1 cellular context compared by ENCODE assay signal in genomic region chr5:159393854-159394274, GRCh38.
TF ChIP-seq lines count a peak whose summit lies in the region.

No MANE protein-coding gene starts in this region.

TF ChIP-seq in K562, 482 proteins besides CTCF, POLR2A, EP300 and RAD21 (continued from another document):
- TF ChIP-seq ARID3A (IDR thresholded peaks at IDR 0.05; ENCODE audit: borderline replicate concordance, low read depth, low read length): no peak
- TF ChIP-seq ZKSCAN3 (CRISPR knock-in tag; IDR thresholded peaks at IDR 0.05): no peak
- no peak for TF ChIP-seq ZNF696 (CRISPR knock-in tag; conservative IDR thresholded peaks at IDR 0.05)
- TF ChIP-seq, protein P1, sequence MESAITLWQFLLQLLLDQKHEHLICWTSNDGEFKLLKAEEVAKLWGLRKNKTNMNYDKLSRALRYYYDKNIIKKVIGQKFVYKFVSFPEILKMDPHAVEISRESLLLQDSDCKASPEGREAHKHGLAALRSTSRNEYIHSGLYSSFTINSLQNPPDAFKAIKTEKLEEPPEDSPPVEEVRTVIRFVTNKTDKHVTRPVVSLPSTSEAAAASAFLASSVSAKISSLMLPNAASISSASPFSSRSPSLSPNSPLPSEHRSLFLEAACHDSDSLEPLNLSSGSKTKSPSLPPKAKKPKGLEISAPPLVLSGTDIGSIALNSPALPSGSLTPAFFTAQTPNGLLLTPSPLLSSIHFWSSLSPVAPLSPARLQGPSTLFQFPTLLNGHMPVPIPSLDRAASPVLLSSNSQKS (CRISPR knock-in tag; IDR thresholded peaks at IDR 0.05): no peak
- TF ChIP-seq, protein P2, sequence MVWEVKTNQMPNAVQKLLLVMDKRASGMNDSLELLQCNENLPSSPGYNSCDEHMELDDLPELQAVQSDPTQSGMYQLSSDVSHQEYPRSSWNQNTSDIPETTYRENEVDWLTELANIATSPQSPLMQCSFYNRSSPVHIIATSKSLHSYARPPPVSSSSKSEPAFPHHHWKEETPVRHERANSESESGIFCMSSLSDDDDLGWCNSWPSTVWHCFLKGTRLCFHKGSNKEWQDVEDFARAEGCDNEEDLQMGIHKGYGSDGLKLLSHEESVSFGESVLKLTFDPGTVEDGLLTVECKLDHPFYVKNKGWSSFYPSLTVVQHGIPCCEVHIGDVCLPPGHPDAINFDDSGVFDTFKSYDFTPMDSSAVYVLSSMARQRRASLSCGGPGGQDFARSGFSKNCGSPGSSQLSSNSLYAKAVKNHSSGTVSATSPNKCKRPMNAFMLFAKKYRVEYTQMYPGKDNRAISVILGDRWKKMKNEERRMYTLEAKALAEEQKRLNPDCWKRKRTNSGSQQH (CRISPR knock-in tag; IDR thresholded peaks at IDR 0.05): no peak
- TF ChIP-seq MYC (IDR thresholded peaks at IDR 0.05; ENCODE audit: low read depth, low read length): no peak
- no peak for TF ChIP-seq MYC (CRISPR knock-in tag; IDR thresholded peaks at IDR 0.05; ENCODE audit: borderline replicate concordance, low read depth)
- TF ChIP-seq HMG20A (CRISPR knock-in tag; conservative IDR thresholded peaks at IDR 0.05): no peak
- TF ChIP-seq PML (IDR thresholded peaks at IDR 0.05; ENCODE audit: low read length): peak; percentile 72; the same call in 1 of the 2 replicates
- no peak for TF ChIP-seq DLX4 (CRISPR knock-in tag; IDR thresholded peaks at IDR 0.05)
- no peak for TF ChIP-seq GTF2A2 (tag; IDR thresholded peaks at IDR 0.05)
- no peak for TF ChIP-seq ZNF668 (CRISPR knock-in tag; IDR thresholded peaks at IDR 0.05)
- TF ChIP-seq ZNF830 (CRISPR knock-in tag; IDR thresholded peaks at IDR 0.05): no peak
- TF ChIP-seq, protein P3, sequence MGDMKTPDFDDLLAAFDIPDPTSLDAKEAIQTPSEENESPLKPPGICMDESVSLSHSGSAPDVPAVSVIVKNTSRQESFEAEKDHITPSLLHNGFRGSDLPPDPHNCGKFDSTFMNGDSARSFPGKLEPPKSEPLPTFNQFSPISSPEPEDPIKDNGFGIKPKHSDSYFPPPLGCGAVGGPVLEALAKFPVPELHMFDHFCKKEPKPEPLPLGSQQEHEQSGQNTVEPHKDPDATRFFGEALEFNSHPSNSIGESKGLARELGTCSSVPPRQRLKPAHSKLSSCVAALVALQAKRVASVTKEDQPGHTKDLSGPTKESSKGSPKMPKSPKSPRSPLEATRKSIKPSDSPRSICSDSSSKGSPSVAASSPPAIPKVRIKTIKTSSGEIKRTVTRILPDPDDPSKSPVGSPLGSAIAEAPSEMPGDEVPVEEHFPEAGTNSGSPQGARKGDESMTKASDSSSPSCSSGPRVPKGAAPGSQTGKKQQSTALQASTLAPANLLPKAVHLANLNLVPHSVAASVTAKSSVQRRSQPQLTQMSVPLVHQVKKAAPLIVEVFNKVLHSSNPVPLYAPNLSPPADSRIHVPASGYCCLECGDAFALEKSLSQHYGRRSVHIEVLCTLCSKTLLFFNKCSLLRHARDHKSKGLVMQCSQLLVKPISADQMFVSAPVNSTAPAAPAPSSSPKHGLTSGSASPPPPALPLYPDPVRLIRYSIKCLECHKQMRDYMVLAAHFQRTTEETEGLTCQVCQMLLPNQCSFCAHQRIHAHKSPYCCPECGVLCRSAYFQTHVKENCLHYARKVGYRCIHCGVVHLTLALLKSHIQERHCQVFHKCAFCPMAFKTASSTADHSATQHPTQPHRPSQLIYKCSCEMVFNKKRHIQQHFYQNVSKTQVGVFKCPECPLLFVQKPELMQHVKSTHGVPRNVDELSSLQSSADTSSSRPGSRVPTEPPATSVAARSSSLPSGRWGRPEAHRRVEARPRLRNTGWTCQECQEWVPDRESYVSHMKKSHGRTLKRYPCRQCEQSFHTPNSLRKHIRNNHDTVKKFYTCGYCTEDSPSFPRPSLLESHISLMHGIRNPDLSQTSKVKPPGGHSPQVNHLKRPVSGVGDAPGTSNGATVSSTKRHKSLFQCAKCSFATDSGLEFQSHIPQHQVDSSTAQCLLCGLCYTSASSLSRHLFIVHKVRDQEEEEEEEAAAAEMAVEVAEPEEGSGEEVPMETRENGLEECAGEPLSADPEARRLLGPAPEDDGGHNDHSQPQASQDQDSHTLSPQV (IDR thresholded peaks at IDR 0.05): no peak
- TF ChIP-seq HIVEP1 (CRISPR knock-in tag; IDR thresholded peaks at IDR 0.05): no peak
- TF ChIP-seq OTX1 (CRISPR knock-in tag; IDR thresholded peaks at IDR 0.05): no peak
- TF ChIP-seq, protein P4, sequence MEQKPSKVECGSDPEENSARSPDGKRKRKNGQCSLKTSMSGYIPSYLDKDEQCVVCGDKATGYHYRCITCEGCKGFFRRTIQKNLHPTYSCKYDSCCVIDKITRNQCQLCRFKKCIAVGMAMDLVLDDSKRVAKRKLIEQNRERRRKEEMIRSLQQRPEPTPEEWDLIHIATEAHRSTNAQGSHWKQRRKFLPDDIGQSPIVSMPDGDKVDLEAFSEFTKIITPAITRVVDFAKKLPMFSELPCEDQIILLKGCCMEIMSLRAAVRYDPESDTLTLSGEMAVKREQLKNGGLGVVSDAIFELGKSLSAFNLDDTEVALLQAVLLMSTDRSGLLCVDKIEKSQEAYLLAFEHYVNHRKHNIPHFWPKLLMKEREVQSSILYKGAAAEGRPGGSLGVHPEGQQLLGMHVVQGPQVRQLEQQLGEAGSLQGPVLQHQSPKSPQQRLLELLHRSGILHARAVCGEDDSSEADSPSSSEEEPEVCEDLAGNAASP (IDR thresholded peaks at IDR 0.05): no peak
- TF ChIP-seq TAL1 (IDR thresholded peaks at IDR 0.05): peak; percentile 74
- no peak for TF ChIP-seq ATF1 (CRISPR knock-in tag; IDR thresholded peaks at IDR 0.05)
- TF ChIP-seq ATF1 (tag; IDR thresholded peaks at IDR 0.05): no peak
- TF ChIP-seq HCFC1 (IDR thresholded peaks at IDR 0.05; ENCODE audit: low read depth, low read length): no peak
- TF ChIP-seq NUFIP1 (IDR thresholded peaks at IDR 0.05; ENCODE audit: partially characterized antibody): no peak
- TF ChIP-seq ZNF780A (CRISPR knock-in tag; IDR thresholded peaks at IDR 0.05): no peak
- no peak for TF ChIP-seq TOE1 (IDR thresholded peaks at IDR 0.05; ENCODE audit: borderline replicate concordance)
- TF ChIP-seq TOE1 (CRISPR knock-in tag; IDR thresholded peaks at IDR 0.05; ENCODE audit: borderline replicate concordance, low read depth): no peak
- no peak for TF ChIP-seq RBM14 (IDR thresholded peaks at IDR 0.05; ENCODE audit: borderline replicate concordance, insufficient read depth, low read depth, low read length)
- TF ChIP-seq, protein P5, sequence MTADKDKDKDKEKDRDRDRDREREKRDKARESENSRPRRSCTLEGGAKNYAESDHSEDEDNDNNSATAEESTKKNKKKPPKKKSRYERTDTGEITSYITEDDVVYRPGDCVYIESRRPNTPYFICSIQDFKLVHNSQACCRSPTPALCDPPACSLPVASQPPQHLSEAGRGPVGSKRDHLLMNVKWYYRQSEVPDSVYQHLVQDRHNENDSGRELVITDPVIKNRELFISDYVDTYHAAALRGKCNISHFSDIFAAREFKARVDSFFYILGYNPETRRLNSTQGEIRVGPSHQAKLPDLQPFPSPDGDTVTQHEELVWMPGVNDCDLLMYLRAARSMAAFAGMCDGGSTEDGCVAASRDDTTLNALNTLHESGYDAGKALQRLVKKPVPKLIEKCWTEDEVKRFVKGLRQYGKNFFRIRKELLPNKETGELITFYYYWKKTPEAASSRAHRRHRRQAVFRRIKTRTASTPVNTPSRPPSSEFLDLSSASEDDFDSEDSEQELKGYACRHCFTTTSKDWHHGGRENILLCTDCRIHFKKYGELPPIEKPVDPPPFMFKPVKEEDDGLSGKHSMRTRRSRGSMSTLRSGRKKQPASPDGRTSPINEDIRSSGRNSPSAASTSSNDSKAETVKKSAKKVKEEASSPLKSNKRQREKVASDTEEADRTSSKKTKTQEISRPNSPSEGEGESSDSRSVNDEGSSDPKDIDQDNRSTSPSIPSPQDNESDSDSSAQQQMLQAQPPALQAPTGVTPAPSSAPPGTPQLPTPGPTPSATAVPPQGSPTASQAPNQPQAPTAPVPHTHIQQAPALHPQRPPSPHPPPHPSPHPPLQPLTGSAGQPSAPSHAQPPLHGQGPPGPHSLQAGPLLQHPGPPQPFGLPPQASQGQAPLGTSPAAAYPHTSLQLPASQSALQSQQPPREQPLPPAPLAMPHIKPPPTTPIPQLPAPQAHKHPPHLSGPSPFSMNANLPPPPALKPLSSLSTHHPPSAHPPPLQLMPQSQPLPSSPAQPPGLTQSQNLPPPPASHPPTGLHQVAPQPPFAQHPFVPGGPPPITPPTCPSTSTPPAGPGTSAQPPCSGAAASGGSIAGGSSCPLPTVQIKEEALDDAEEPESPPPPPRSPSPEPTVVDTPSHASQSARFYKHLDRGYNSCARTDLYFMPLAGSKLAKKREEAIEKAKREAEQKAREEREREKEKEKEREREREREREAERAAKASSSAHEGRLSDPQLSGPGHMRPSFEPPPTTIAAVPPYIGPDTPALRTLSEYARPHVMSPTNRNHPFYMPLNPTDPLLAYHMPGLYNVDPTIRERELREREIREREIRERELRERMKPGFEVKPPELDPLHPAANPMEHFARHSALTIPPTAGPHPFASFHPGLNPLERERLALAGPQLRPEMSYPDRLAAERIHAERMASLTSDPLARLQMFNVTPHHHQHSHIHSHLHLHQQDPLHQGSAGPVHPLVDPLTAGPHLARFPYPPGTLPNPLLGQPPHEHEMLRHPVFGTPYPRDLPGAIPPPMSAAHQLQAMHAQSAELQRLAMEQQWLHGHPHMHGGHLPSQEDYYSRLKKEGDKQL (CRISPR knock-in tag; IDR thresholded peaks at IDR 0.05; ENCODE audit: borderline replicate concordance): no peak
TF ChIP-seq in K562: peak in this region for 42.
